8 cellular contexts compared by ENCODE assay signal in genomic region chr2:99336780-99337163, GRCh38. TPM values are rescaled to one million over a fixed set of nuclear protein-coding genes. Genes with fewer than 3 reads are reported as not detected.
DNase-seq lines count a peak whose midpoint lies in the region; ATAC-seq and TF ChIP-seq lines count a peak whose summit lies in the region.

No MANE protein-coding gene starts in this region.

- no peaks in the 10 kb centered on the region for H4K20me1 ChIP-seq in neural cell (ENCODE audit: insufficient read depth)

- no peak for DNase-seq in AG10803 (ENCODE audit: low read depth)
- DNase-seq in cardiac fibroblast (ENCODE audit: low read depth in 2 of 2): no peak
- DNase-seq in activated CD4-positive, CD25-positive, alpha-beta regulatory T cell treated with anti-CD3 and anti-CD28 coated beads, Interleukin-2, amount 50 U/mL, for 72 hours: no peak
- no peak for DNase-seq in ecto neural progenitor cell (ENCODE audit: low spot score)
- no peak for DNase-seq in hippocampal formation (lab: John Stamatoyannopoulos, UW)

- H3K4me2 ChIP-seq in neural cell (ENCODE audit: low read length): peak overlapping the region; percentile 47

- H3F3A ChIP-seq in neural cell (ENCODE audit: insufficient read depth, low read length, poor library complexity, severe bottlenecking): peaks cover 3% of the 10 kb centered on the region

- H3K4me3 ChIP-seq in AG10803 (ENCODE audit: low read length) (peak overlapping the region; percentile 90), cardiac fibroblast (replicated peaks in 1 of 2; ENCODE audit: low read depth in 2 of 2, low read length in 2 of 2) (peak overlapping the region; percentile 82 to 86), neural cell (ENCODE audit: low read length) (peak overlapping the region; percentile 96)

- no peaks in the 10 kb centered on the region for H3K9me3 ChIP-seq in neural cell (ENCODE audit: low read length)

- no peak for TF ChIP-seq RAD21 in neural cell (conservative IDR thresholded peaks at IDR 0.05)

- H2AFZ ChIP-seq in neural cell (ENCODE audit: low read depth, low read length): peak overlapping the region; percentile 81

- peak; percentile 7 for ATAC-seq in GM18909 (IDR thresholded peaks at IDR 0.05; ENCODE audit: poor library complexity, unreplicated experiment)
- ATAC-seq in HG03280 (IDR thresholded peaks at IDR 0.05; ENCODE audit: unreplicated experiment): peak; percentile 0

- peaks cover 46% of the 10 kb centered on the region for H3K79me2 ChIP-seq in neural cell (replicated peaks; ENCODE audit: insufficient read depth, low read length)

- no peaks in the 10 kb centered on the region for H3K27me3 ChIP-seq in neural cell (ENCODE audit: insufficient read depth, low read depth, low read length)

- H3K36me3 ChIP-seq in neural cell (ENCODE audit: insufficient read depth, low read length): no peaks in the 10 kb centered on the region

- TF ChIP-seq EP300 in neural cell (conservative IDR thresholded peaks at IDR 0.05; ENCODE audit: poor library complexity, severe bottlenecking): no peak

- peak overlapping the region; percentile 66 for H3K9ac ChIP-seq in neural cell (ENCODE audit: low read length)

- TF ChIP-seq CTCF in AG10803 (conservative IDR thresholded peaks at IDR 0.05; ENCODE audit: low read length) (no peak), cardiac fibroblast (IDR thresholded peaks at IDR 0.05; ENCODE audit: low read depth, low read length) (no peak), neural cell (IDR thresholded peaks at IDR 0.05; ENCODE audit: poor library complexity, severe bottlenecking) (no peak)

- H3K27ac ChIP-seq in neural cell (ENCODE audit: low read length): peak overlapping the region; percentile 83

- H3K9me2 ChIP-seq in neural cell (ENCODE audit: insufficient read depth, low read length): no peaks in the 10 kb centered on the region

TF ChIP-seq in neural cell, 6 proteins besides CTCF, POLR2A, EP300 and RAD21:
- no peak for TF ChIP-seq REST (IDR thresholded peaks at IDR 0.05; ENCODE audit: borderline replicate concordance)
- TF ChIP-seq EZH2 (IDR thresholded peaks at IDR 0.05; ENCODE audit: borderline replicate concordance, insufficient read depth, low read length, poor library complexity, severe bottlenecking): no peak
- no peak for TF ChIP-seq TAF1 (IDR thresholded peaks at IDR 0.05; ENCODE audit: low read depth)
- TF ChIP-seq SMC3 (conservative IDR thresholded peaks at IDR 0.05; ENCODE audit: poor library complexity): no peak
- TF ChIP-seq POLR2AphosphoS5 (IDR thresholded peaks at IDR 0.05): no peak
- no peak for TF ChIP-seq MXI1 (conservative IDR thresholded peaks at IDR 0.05; ENCODE audit: poor library complexity, severe bottlenecking)

RNA-seq across cellular contexts. Expression of gene EIF5B, which starts 0.4 kb away (rescaled TPM):
- polyA plus RNA-seq in neural cell: 8.0 and 12.6 TPM in 2 replicates
- polyA minus RNA-seq in neural cell: 21.4 and 24.7 TPM in 2 replicates

RNA-seq across cellular contexts. Expression of gene TXNDC9, which starts 0.6 kb away (rescaled TPM):
- 88.1 and 90.5 TPM in 2 replicates for polyA plus RNA-seq in neural cell
- polyA minus RNA-seq in neural cell: 79.4 and 84.4 TPM in 2 replicates

RNA-seq across cellular contexts. Expression of gene LYG1, which starts 35.8 kb away (rescaled TPM):
- 2.8 and 6.8 TPM in 2 replicates for polyA plus RNA-seq in neural cell
- 0.69 TPM in 1 of 2 replicates, not detected in the other for polyA minus RNA-seq in neural cell
